In the genomic region with DNA sequence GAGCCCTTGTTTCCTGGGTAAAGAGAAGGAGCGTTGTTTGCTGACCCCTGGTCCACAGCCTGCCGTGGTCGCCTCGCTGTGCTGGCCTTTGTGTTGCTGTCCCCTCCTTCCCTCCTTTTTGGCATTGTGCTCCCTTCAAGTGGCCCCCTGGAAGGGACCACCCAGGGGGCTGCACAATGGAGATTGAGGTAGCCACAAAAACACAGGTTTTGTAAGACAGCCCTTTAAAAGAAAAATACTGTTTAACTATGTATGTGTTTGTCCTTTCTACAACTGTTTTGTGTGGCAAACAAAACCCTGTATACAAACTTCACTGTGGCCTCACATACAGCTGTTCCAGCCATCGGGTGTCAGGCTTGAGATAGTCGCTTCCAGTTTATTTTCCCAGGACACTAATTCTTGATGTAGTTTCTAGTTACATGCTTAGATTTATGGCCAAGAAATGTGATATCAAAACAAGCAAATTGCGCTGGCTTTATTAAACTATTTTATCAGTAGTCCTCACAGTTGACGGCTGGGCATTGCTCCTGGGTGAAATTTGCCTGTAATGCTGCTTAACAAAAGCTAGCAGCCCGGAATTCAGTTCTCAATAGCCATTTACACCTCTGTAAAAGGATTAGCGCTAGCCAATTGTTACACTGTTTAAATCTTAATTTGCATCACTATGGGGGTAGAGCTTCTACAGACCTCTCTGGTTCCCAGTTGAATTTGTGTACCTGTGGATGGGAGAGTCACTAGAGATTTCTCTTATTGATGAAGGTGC, we compare ENCODE assay signal across 21 cellular contexts.
DNase-seq lines count a peak whose midpoint lies in the region; ATAC-seq, FAIRE-seq and TF ChIP-seq lines count a peak whose summit lies in the region.
"Had no signal": no experiment of that assay in that cellular context is flagged by ENCODE, and none has a peak within 500 bp of the region (broad histone marks: within the 10 kb centered on the region; RNA-seq: fewer than 3 reads in every experiment).

No MANE protein-coding gene starts in this region.

- H3K27ac ChIP-seq in H9 (ENCODE audit: insufficient read length, low read depth, low read length) (peak overlapping the region; percentile 99), neural progenitor cell (peak overlapping the region; percentile 100), WERI-Rb-1 (no peak overlapping the region)
- H3K27ac ChIP-seq: cardiac muscle cell, upper lobe of right lung had no signal

- peaks cover 55% of the 10 kb centered on the region for H3F3A ChIP-seq in neural progenitor cell (ENCODE audit: low read depth)

- H2BK120ac ChIP-seq in H9 (ENCODE audit: low read depth, low read length, poor library complexity, severe bottlenecking) = no peak overlapping the region

- H3K79me2 ChIP-seq in H9 (ENCODE audit: insufficient read depth, low read length) = no peaks in the 10 kb centered on the region; the same call in 1 of the 2 replicates
- H3K79me2 ChIP-seq in neural progenitor cell (ENCODE audit: low read depth) = peaks cover 8% of the 10 kb centered on the region

- H2BK5ac ChIP-seq in H9 (ENCODE audit: insufficient read length, low read length) = peak overlapping the region; percentile 65

- H2AFZ ChIP-seq in H9 (ENCODE audit: low read length) = no peak overlapping the region
- no peak overlapping the region for H2AFZ ChIP-seq in neural progenitor cell (replicated peaks)

- H3K23me2 ChIP-seq in H9 (ENCODE audit: insufficient read length, low read depth, low read length, poor library complexity, severe bottlenecking) = peaks cover 6% of the 10 kb centered on the region

- peak overlapping the region; percentile 56 for H3K18ac ChIP-seq in H9 (ENCODE audit: insufficient read length, low read depth, low read length)

- no CpG with 5 or more reads among the region's 10 CpGs for WGBS in H9 (ENCODE audit: extremely low coverage, insufficient read length, low lambda C conversion rate)

- peak; percentile 76 for DNase-seq in H9
- peak; percentile 51 for DNase-seq in NCI-H2081 treated with DMSO at 0.1 percent for 48 hours (lab: John Stamatoyannopoulos, UW)
- peak; percentile 95 for DNase-seq in neural progenitor cell (ENCODE audit: low spot score)
- DNase-seq in WERI-Rb-1 = no peak
- no peak for DNase-seq in ACHN
- no peak for DNase-seq in left lobe of liver (ENCODE audit: low spot score)
- DNase-seq: activated CD4-positive, alpha-beta T cell treated with anti-CD3 and anti-CD28 coated beads, Interleukin-2, amount 50 U/mL, for 1 hour; activated T-cell treated with anti-CD3 and anti-CD28 coated beads, Interleukin-2, amount 50 U/mL, for 24 hours; effector CD8-positive, alpha-beta T cell; NCI-H187 treated with DMSO at 0.1 percent for 48 hours; SHP77 treated with DMSO at 0.1 percent for 48 hours; small intestine; stimulated activated naive B cell treated with anti-CD40 and anti-IgM and Interleukin-4, amounts not matched to agents 10 μg/mL and 1 μg/mL and 100 μg/mL, for 72 hours; upper lobe of right lung had no signal

- H3K4me3 Mint-ChIP-seq in H9 (peak overlapping the region; percentile 57 to 77), neural progenitor cell (peak overlapping the region; percentile 41)
- H3K4me3 Mint-ChIP-seq: activated T-cell treated with anti-CD3 and anti-CD28 coated beads, Interleukin-2, amount 50 U/mL, for 24 hours; IgD-negative memory B cell; memory B cell; stimulated activated naive B cell treated with anti-CD40 and anti-IgM and Interleukin-4, amounts not matched to agents 10 μg/mL and 1 μg/mL and 100 μg/mL, for 72 hours; T-helper 2 cell treated with Interferon-gamma antibody and Interleukin-4, amounts not matched to agents 5 μg/mL and 100 μg/mL, for 36 hours had no signal

- H3K9me3 ChIP-seq in H9 (ENCODE audit: control insufficient read depth, low read depth, low read length) (no peaks in the 10 kb centered on the region), neural progenitor cell (ENCODE audit: low read depth) (no peaks in the 10 kb centered on the region), WERI-Rb-1 (ENCODE audit: severe bottlenecking) (no peaks in the 10 kb centered on the region)
- H3K9me3 ChIP-seq: upper lobe of right lung had no signal

- H3K4me1 Mint-ChIP-seq in H9 (peaks cover 64 to 65% of the 10 kb centered on the region in 2 experiments), neural progenitor cell (peaks cover 41% of the 10 kb centered on the region)
- H3K4me1 Mint-ChIP-seq: IgD-negative memory B cell; memory B cell; stimulated activated naive B cell treated with anti-CD40 and anti-IgM and Interleukin-4, amounts not matched to agents 10 μg/mL and 1 μg/mL and 100 μg/mL, for 72 hours had no signal

- no peak overlapping the region for H3K56ac ChIP-seq in H9 (ENCODE audit: insufficient read length, low read depth, low read length)

- H3K9me3 Mint-ChIP-seq in H9 = no peaks in the 10 kb centered on the region; a peak in 1 of 5 replicates
- H3K9me3 Mint-ChIP-seq in neural progenitor cell = peaks cover 3% of the 10 kb centered on the region
- H3K9me3 Mint-ChIP-seq: activated T-cell treated with anti-CD3 and anti-CD28 coated beads, Interleukin-2, amount 50 U/mL, for 24 hours; IgD-negative memory B cell; memory B cell; stimulated activated naive B cell treated with anti-CD40 and anti-IgM and Interleukin-4, amounts not matched to agents 10 μg/mL and 1 μg/mL and 100 μg/mL, for 72 hours; T-helper 2 cell treated with Interferon-gamma antibody and Interleukin-4, amounts not matched to agents 5 μg/mL and 100 μg/mL, for 36 hours had no signal

- H3K4me1 ChIP-seq in H9 (ENCODE audit: insufficient read depth, low read length) (peaks cover 11% of the 10 kb centered on the region; the same call in 1 of the 2 replicates), neural progenitor cell (peaks cover 70% of the 10 kb centered on the region)
- H3K4me1 ChIP-seq: upper lobe of right lung had no signal

- H4K20me1 ChIP-seq in H9 (ENCODE audit: control insufficient read depth, insufficient read depth, insufficient read length) (no peaks in the 10 kb centered on the region), neural progenitor cell (ENCODE audit: low read depth) (no peaks in the 10 kb centered on the region)

- H3K4ac ChIP-seq in H9 (ENCODE audit: low read depth, low read length) = no peak overlapping the region; the same call in 1 of the 2 replicates

- FAIRE-seq in endometrium (lab: Jason Lieb, UNC) = peak; percentile 61
- FAIRE-seq: GM19239, small intestine had no signal

- H3K23ac ChIP-seq in H9 (ENCODE audit: insufficient read length, low read depth, low read length) = no peak overlapping the region

- TF ChIP-seq CTCF in H9 (conservative IDR thresholded peaks at IDR 0.05) (no peak), neural progenitor cell (IDR thresholded peaks at IDR 0.05) (no peak), WERI-Rb-1 (IDR thresholded peaks at IDR 0.05; ENCODE audit: low read depth, low read length) (no peak)

- H2BK15ac ChIP-seq in H9 (ENCODE audit: low read depth, low read length) = no peak overlapping the region

- H2BK20ac ChIP-seq in H9 (ENCODE audit: low read depth, low read length, poor library complexity, severe bottlenecking) = no peak overlapping the region

- no peak for ATAC-seq in left lobe of liver
- no peak for ATAC-seq in GM21447 (IDR thresholded peaks at IDR 0.05; ENCODE audit: unreplicated experiment)
- ATAC-seq: stimulated activated naive B cell treated with anti-CD40 and anti-IgM and Interleukin-4, amounts not matched to agents 10 μg/mL and 1 μg/mL and 100 μg/mL, for 72 hours; upper lobe of right lung had no signal

- H3K27ac Mint-ChIP-seq in H9 (peak overlapping the region; percentile 94 to 100 (median 100)), neural progenitor cell (no peak overlapping the region)
- H3K27ac Mint-ChIP-seq: activated T-cell treated with anti-CD3 and anti-CD28 coated beads, Interleukin-2, amount 50 U/mL, for 24 hours; IgD-negative memory B cell; memory B cell; stimulated activated naive B cell treated with anti-CD40 and anti-IgM and Interleukin-4, amounts not matched to agents 10 μg/mL and 1 μg/mL and 100 μg/mL, for 72 hours; T-helper 2 cell treated with Interferon-gamma antibody and Interleukin-4, amounts not matched to agents 5 μg/mL and 100 μg/mL, for 36 hours had no signal

- H2BK12ac ChIP-seq in H9 (ENCODE audit: insufficient read length, low read depth, low read length) = peak overlapping the region; percentile 11

- peak overlapping the region; percentile 27 for H3K9ac ChIP-seq in H9 (ENCODE audit: extremely low read depth, insufficient read length, low read length)
- H3K9ac ChIP-seq in neural progenitor cell = no peak overlapping the region

- no peaks in the 10 kb centered on the region for H3K79me1 ChIP-seq in H9 (ENCODE audit: insufficient read depth, low read depth, low read length, poor library complexity, severe bottlenecking)

- peak overlapping the region; percentile 57 for H3K4me3 ChIP-seq in neural progenitor cell
- no peak overlapping the region for H3K4me3 ChIP-seq in WERI-Rb-1 (ENCODE audit: low read depth, low read length)
- H3K4me3 ChIP-seq: cardiac muscle cell, upper lobe of right lung had no signal

- in situ Hi-C loops in ACHN (cut with HindIII; ENCODE audit: low pct_ligation_motif_present, low pct_unique_long_range_greater_than_20kb, low sequenced_read_pairs) = no loop called here

- no peak overlapping the region for H4K8ac ChIP-seq in H9 (replicated peaks; ENCODE audit: insufficient read length, low read depth, low read length)

- no peak overlapping the region for H3K14ac ChIP-seq in H9 (ENCODE audit: insufficient read depth, low read length)

- H3K27me3 ChIP-seq in H9 (ENCODE audit: insufficient read depth, low read length) = no peaks in the 10 kb centered on the region
- no peaks in the 10 kb centered on the region for H3K27me3 ChIP-seq in neural progenitor cell
- no peaks in the 10 kb centered on the region for H3K27me3 ChIP-seq in WERI-Rb-1 (ENCODE audit: insufficient read depth, low read depth, severe bottlenecking)
- H3K27me3 ChIP-seq: cardiac muscle cell, upper lobe of right lung had no signal

- no peak overlapping the region for H4K91ac ChIP-seq in H9 (ENCODE audit: insufficient read length, low read depth, low read length)

- H4K5ac ChIP-seq in H9 (ENCODE audit: insufficient read length, low read depth, low read length) = peak overlapping the region; percentile 44

- H3K36me3 Mint-ChIP-seq in H9 (ENCODE audit: insufficient read depth in 1 of 3, low read depth in 3 of 3) = peaks cover 2 to 11% (median 3%) of the 10 kb centered on the region in 3 experiments; a peak in 5 of 7 replicates
- H3K36me3 Mint-ChIP-seq in neural progenitor cell = peaks cover 2% of the 10 kb centered on the region

- H3K36me3 ChIP-seq in neural progenitor cell (no peaks in the 10 kb centered on the region), WERI-Rb-1 (no peaks in the 10 kb centered on the region)
- H3K36me3 ChIP-seq: cardiac muscle cell, upper lobe of right lung had no signal

- H3K27me3 Mint-ChIP-seq in H9 (ENCODE audit: low read depth) (no peaks in the 10 kb centered on the region), neural progenitor cell (ENCODE audit: insufficient read depth, low read depth) (peaks cover 7% of the 10 kb centered on the region)
- H3K27me3 Mint-ChIP-seq: activated T-cell treated with anti-CD3 and anti-CD28 coated beads, Interleukin-2, amount 50 U/mL, for 24 hours; IgD-negative memory B cell; memory B cell; stimulated activated naive B cell treated with anti-CD40 and anti-IgM and Interleukin-4, amounts not matched to agents 10 μg/mL and 1 μg/mL and 100 μg/mL, for 72 hours had no signal

- H2AK5ac ChIP-seq in H9 (ENCODE audit: insufficient read length, low read length) = no peak overlapping the region

- peak overlapping the region; percentile 39 for H3T11ph ChIP-seq in H9 (ENCODE audit: low read length)

- H3K4me2 ChIP-seq in H9 (ENCODE audit: insufficient read depth, insufficient read length, low read length) (peak overlapping the region; percentile 64), neural progenitor cell (peak overlapping the region; percentile 99)

Comparison
In these comparisons a context has a peak if more than half of its experiments do, and no peak if none do; other contexts are left out.
1. DNase-seq: peak in H9 (single experiment), NCI-H2081 treated with DMSO at 0.1 percent for 48 hours (single experiment) and neural progenitor cell (single experiment); none in WERI-Rb-1 (single experiment), ACHN (single experiment) and left lobe of liver (single experiment).